In the genomic region with DNA sequence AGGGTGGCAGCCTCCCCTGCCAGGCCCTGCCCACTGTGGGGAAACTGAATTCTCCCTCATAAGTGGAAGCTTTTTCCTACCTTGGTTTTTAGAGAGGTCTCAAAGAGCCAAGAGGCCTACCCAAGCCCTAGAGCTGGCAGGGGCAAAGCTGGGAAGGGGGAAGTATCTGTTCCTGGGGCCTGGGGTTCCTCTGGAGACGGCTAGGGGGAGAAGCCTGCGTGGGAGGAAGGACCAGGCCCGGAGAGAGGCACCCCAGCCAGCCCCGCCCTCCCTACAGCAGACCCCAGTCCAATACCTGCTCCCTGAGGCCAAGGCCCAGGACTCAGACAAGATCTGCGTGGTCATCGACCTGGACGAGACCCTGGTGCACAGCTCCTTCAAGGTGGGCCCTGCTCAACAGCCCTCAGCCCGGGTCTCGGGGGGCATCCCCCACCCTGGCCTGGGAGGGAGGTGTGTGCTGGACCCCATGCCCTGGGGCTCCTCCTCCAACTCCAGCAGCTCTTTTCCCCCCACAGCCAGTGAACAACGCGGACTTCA, we compare ENCODE assay signal across 9 cellular contexts. TPM values are rescaled to one million over a fixed set of nuclear protein-coding genes. Genes with fewer than 3 reads are reported as not detected.
DNase-seq lines count a peak whose midpoint lies in the region; ATAC-seq and TF ChIP-seq lines count a peak whose summit lies in the region.
"Had no signal": no experiment of that assay in that cellular context is flagged by ENCODE, and none has a peak within 500 bp of the region (broad histone marks: within the 10 kb centered on the region; RNA-seq: fewer than 3 reads in every experiment).

No MANE protein-coding gene starts in this region.

- no peak for ATAC-seq in activated CD8-positive, alpha-beta T cell treated with anti-CD3 and anti-CD28 coated beads for 36 hours
- ATAC-seq in right cardiac atrium: no peak
- no peak for ATAC-seq in stimulated activated effector memory CD8-positive, alpha-beta T cell treated with anti-CD3 and anti-CD28 coated beads, Interleukin-12 subunit alpha, Interleukin-12 subunit beta, amount 100 ng/mL, for 72 hours
- no peak for ATAC-seq in GM18873 (IDR thresholded peaks at IDR 0.05; ENCODE audit: low FRiP score, unreplicated experiment)

- H3K9ac ChIP-seq in GM23248: peak overlapping the region; percentile 99; the same call in 1 of the 2 replicates

- CTCF ChIA-PET in activated CD8-positive, alpha-beta T cell treated with anti-CD3 and anti-CD28 coated beads for 36 hours (lab: Charles Lee): no interaction called here

- DNase-seq in GM23248: no peak
- DNase-seq in activated CD8-positive, alpha-beta T cell treated with anti-CD3 and anti-CD28 coated beads for 36 hours: no peak
- DNase-seq in right cardiac atrium: peak in 2 of 3 donors; percentile 61 to 63
- no peak for DNase-seq in stimulated activated effector memory CD8-positive, alpha-beta T cell treated with anti-CD3 and anti-CD28 coated beads, Interleukin-12 subunit alpha, Interleukin-12 subunit beta, amount 100 ng/mL, for 72 hours (ENCODE audit: low spot score in 2 of 2)
- no peak for DNase-seq in retina
- no peak for DNase-seq in putamen (ENCODE audit: low spot score)
- DNase-seq in NCI-H146 (lab: John Stamatoyannopoulos, UW): no peak
- DNase-seq: hippocampal formation had no signal

- H3K36me3 Mint-ChIP-seq in activated CD8-positive, alpha-beta T cell treated with anti-CD3 and anti-CD28 coated beads for 36 hours (ENCODE audit: low read depth): peaks cover 26% of the 10 kb centered on the region
- H3K36me3 Mint-ChIP-seq in stimulated activated effector memory CD8-positive, alpha-beta T cell treated with anti-CD3 and anti-CD28 coated beads, Interleukin-12 subunit alpha, Interleukin-12 subunit beta, amount 100 ng/mL, for 72 hours: peaks cover 87% of the 10 kb centered on the region

- peak overlapping the region; percentile 98; the same call in 1 of the 2 replicates for H3K4me3 ChIP-seq in GM23248
- peak overlapping the region; percentile 92 for H3K4me3 ChIP-seq in right cardiac atrium (ENCODE audit: low read length)

- peaks cover 23% of the 10 kb centered on the region for H3F3A ChIP-seq in GM23248 (ENCODE audit: insufficient read depth)

- H3K9me3 Mint-ChIP-seq in activated CD8-positive, alpha-beta T cell treated with anti-CD3 and anti-CD28 coated beads for 36 hours: no peaks in the 10 kb centered on the region
- no peaks in the 10 kb centered on the region for H3K9me3 Mint-ChIP-seq in stimulated activated effector memory CD8-positive, alpha-beta T cell treated with anti-CD3 and anti-CD28 coated beads, Interleukin-12 subunit alpha, Interleukin-12 subunit beta, amount 100 ng/mL, for 72 hours

- peaks cover 40% of the 10 kb centered on the region for H3K4me1 Mint-ChIP-seq in activated CD8-positive, alpha-beta T cell treated with anti-CD3 and anti-CD28 coated beads for 36 hours (ENCODE audit: low read depth)
- H3K4me1 Mint-ChIP-seq in stimulated activated effector memory CD8-positive, alpha-beta T cell treated with anti-CD3 and anti-CD28 coated beads, Interleukin-12 subunit alpha, Interleukin-12 subunit beta, amount 100 ng/mL, for 72 hours: peaks cover 67% of the 10 kb centered on the region

- peaks cover 40% of the 10 kb centered on the region for H3K79me2 ChIP-seq in GM23248 (ENCODE audit: insufficient read depth)

- intact Hi-C loops in activated CD8-positive, alpha-beta T cell treated with anti-CD3 and anti-CD28 coated beads for 36 hours (cut with micrococcal nuclease): loop anchor here (10.0 kb wide), 1 partner anchor 63 kb away; no protein-coding TSS in a partner anchor
- intact Hi-C loops in right cardiac atrium (cut with DNase I): no loop called here

- H3K27ac ChIP-seq in GM23248 (no peak overlapping the region), right cardiac atrium (ENCODE audit: low read length) (peak overlapping the region; percentile 3)

- H3K9me2 ChIP-seq in GM23248 (ENCODE audit: insufficient read depth): no peaks in the 10 kb centered on the region

- peak overlapping the region; percentile 49 for H3K27ac Mint-ChIP-seq in activated CD8-positive, alpha-beta T cell treated with anti-CD3 and anti-CD28 coated beads for 36 hours
- peak overlapping the region; percentile 89 for H3K27ac Mint-ChIP-seq in stimulated activated effector memory CD8-positive, alpha-beta T cell treated with anti-CD3 and anti-CD28 coated beads, Interleukin-12 subunit alpha, Interleukin-12 subunit beta, amount 100 ng/mL, for 72 hours

- POLR2A ChIA-PET in activated CD8-positive, alpha-beta T cell treated with anti-CD3 and anti-CD28 coated beads for 36 hours (lab: Charles Lee): interaction anchor here (1.1 to 1.5 kb wide), 3 partner anchors 10 to 112 kb away, joined by 3 to 4 read pairs (median 3); no protein-coding TSS in a partner anchor

- H3K4me2 ChIP-seq in GM23248 (ENCODE audit: unreplicated experiment): peak overlapping the region; percentile 70

- in situ Hi-C loops in GM23248 (cut with MboI): no loop called here

- H3K27me3 ChIP-seq in GM23248 (replicated peaks; ENCODE audit: insufficient read depth): no peaks in the 10 kb centered on the region
- H3K27me3 ChIP-seq in right cardiac atrium (ENCODE audit: control insufficient read depth, insufficient read depth): no peaks in the 10 kb centered on the region

- H3K27me3 Mint-ChIP-seq in activated CD8-positive, alpha-beta T cell treated with anti-CD3 and anti-CD28 coated beads for 36 hours: no peaks in the 10 kb centered on the region

- no peak for TF ChIP-seq CTCF in activated CD8-positive, alpha-beta T cell treated with anti-CD3 and anti-CD28 coated beads for 36 hours (IDR thresholded peaks at IDR 0.05)

- H3K9me3 ChIP-seq in GM23248 (ENCODE audit: low read depth): no peaks in the 10 kb centered on the region
- no peaks in the 10 kb centered on the region for H3K9me3 ChIP-seq in right cardiac atrium (ENCODE audit: control insufficient read depth, low read length)

- H3K4me3 Mint-ChIP-seq in activated CD8-positive, alpha-beta T cell treated with anti-CD3 and anti-CD28 coated beads for 36 hours: peak overlapping the region; percentile 86
- peak overlapping the region; percentile 95 for H3K4me3 Mint-ChIP-seq in stimulated activated effector memory CD8-positive, alpha-beta T cell treated with anti-CD3 and anti-CD28 coated beads, Interleukin-12 subunit alpha, Interleukin-12 subunit beta, amount 100 ng/mL, for 72 hours

- no peak overlapping the region for H2AFZ ChIP-seq in GM23248

- no peaks in the 10 kb centered on the region for H4K20me1 ChIP-seq in GM23248 (ENCODE audit: insufficient read depth)

- H3K36me3 ChIP-seq in GM23248 (ENCODE audit: low read depth): 0 out of 2 replicates have a peak, but pooled peaks cover 3% of the 10 kb centered on the region

- WGBS in GM23248 (ENCODE audit: low coverage in 1 of 2, low lambda C conversion rate in 2 of 2, missing lambda C conversion rate in 2 of 2), 2 experiments: 81 to 93% methylated on average over 8 to 11 of the region's 11 CpGs
- 60% methylated on average over 11 of the region's 11 CpGs for WGBS in right cardiac atrium

- H3K4me1 ChIP-seq in GM23248 (ENCODE audit: insufficient read depth): peaks cover 24% of the 10 kb centered on the region
- peaks cover 3% of the 10 kb centered on the region for H3K4me1 ChIP-seq in right cardiac atrium (ENCODE audit: control insufficient read depth, insufficient read depth, low read length)

RNA-seq across cellular contexts. Expression of a gene that starts 2.2 kb away (rescaled TPM):
- 82.7 and 119 TPM in 2 replicates for total RNA-seq in GM23248 (2014; rRNA removed; shearing (Covaris generic))
- 28.5 and 31.0 TPM in 2 replicates for polyA plus RNA-seq in GM23248 (2016; fragmentation: Nextera tagmentation; extraction: Ambion mirVana)
- 10 to 100 TPM; 85.8 to 94.7 TPM for total RNA-seq in activated CD8-positive, alpha-beta T cell treated with anti-CD3 and anti-CD28 coated beads for 36 hours
- total RNA-seq in right cardiac atrium: 100 to 1,000 TPM in 3 of 4 donors, 10 to 100 TPM in 1; 99.9 to 118 (median 116) TPM
- 85.9 TPM for polyA plus RNA-seq in right cardiac atrium

RNA-seq across cellular contexts. Expression of a gene that starts 17.0 kb away (rescaled TPM):
- not detected in 2 replicates for total RNA-seq in GM23248 (2014; rRNA removed; shearing (Covaris generic))
- polyA plus RNA-seq in GM23248 (2016; fragmentation: Nextera tagmentation; extraction: Ambion mirVana) (not detected in 2 replicates), right cardiac atrium (0.11 TPM)
- not detected for total RNA-seq in activated CD8-positive, alpha-beta T cell treated with anti-CD3 and anti-CD28 coated beads for 36 hours
- total RNA-seq in right cardiac atrium: not detected

RNA-seq across cellular contexts. Expression of a gene that starts 19.8 kb away (rescaled TPM):
- not detected in 2 replicates for total RNA-seq in GM23248 (2014; rRNA removed; shearing (Covaris generic))
- 0.13 and 0.16 TPM in 2 replicates for polyA plus RNA-seq in GM23248 (2016; fragmentation: Nextera tagmentation; extraction: Ambion mirVana)
- under 1 TPM; 0.13 to 0.23 TPM for total RNA-seq in activated CD8-positive, alpha-beta T cell treated with anti-CD3 and anti-CD28 coated beads for 36 hours
- 10 to 100 TPM in 2 of 4 donors, 1 to 10 TPM in 2; 6.4 to 19.5 (median 12.5) TPM for total RNA-seq in right cardiac atrium
- polyA plus RNA-seq in right cardiac atrium: 13.8 TPM

RNA-seq across cellular contexts. Expression of a gene that starts 45.2 kb away (rescaled TPM):
- total RNA-seq in GM23248 (2014; rRNA removed; shearing (Covaris generic)): not detected in 2 replicates
- polyA plus RNA-seq in GM23248 (2016; fragmentation: Nextera tagmentation; extraction: Ambion mirVana): not detected in 2 replicates
- total RNA-seq in activated CD8-positive, alpha-beta T cell treated with anti-CD3 and anti-CD28 coated beads for 36 hours: not detected
- total RNA-seq in right cardiac atrium: not detected
- 0.16 TPM for polyA plus RNA-seq in right cardiac atrium

Comparison
In these comparisons a context has a peak if more than half of its experiments do, and no peak if none do; other contexts are left out.
1. DNase-seq: peak in right cardiac atrium (2 of 3); none in GM23248 (single experiment), activated CD8-positive, alpha-beta T cell treated with anti-CD3 and anti-CD28 coated beads for 36 hours (single experiment), stimulated activated effector memory CD8-positive, alpha-beta T cell treated with anti-CD3 and anti-CD28 coated beads, Interleukin-12 subunit alpha, Interleukin-12 subunit beta, amount 100 ng/mL, for 72 hours (0 of 2), retina (single experiment), putamen (single experiment) and NCI-H146 (single experiment).